Comparison of ENCODE assay signal across 8 cellular contexts in genomic region chr10:97640868-97641811, GRCh38. TPM values are rescaled to one million over a fixed set of nuclear protein-coding genes. Genes with fewer than 3 reads are reported as not detected.
DNase-seq lines count a peak whose midpoint lies in the region; ATAC-seq and TF ChIP-seq lines count a peak whose summit lies in the region.

No MANE protein-coding gene starts in this region.

- H3K4me3 ChIP-seq in gastroesophageal sphincter (peak overlapping the region; percentile 67 to 69), neuronal stem cell (ENCODE audit: low read length in 2 of 2) (peak overlapping the region; percentile 96 to 100)

- peak overlapping the region; percentile 76 to 94 (median 91) for H3K27ac ChIP-seq in gastroesophageal sphincter
- H3K27ac ChIP-seq in neuronal stem cell (replicated peaks; ENCODE audit: low read length): no peak overlapping the region

- H3K9me3 ChIP-seq in ES-I3 (ENCODE audit: control insufficient read depth, insufficient read depth, low read length) (no peaks in the 10 kb centered on the region), gastroesophageal sphincter (no peaks in the 10 kb centered on the region), neuronal stem cell (replicated peaks in 1 of 2; ENCODE audit: control insufficient read depth in 2 of 2, insufficient read depth in 1 of 2, low read depth in 1 of 2, low read length in 2 of 2) (no peaks in the 10 kb centered on the region)

- DNase-seq in M059J (ENCODE audit: low read depth): peak; percentile 59
- DNase-seq in activated T-cell treated with anti-CD3 and anti-CD28 coated beads, Interleukin-2, amount 50 U/mL, for 48 hours: peak; percentile 35 to 40
- peak; percentile 31 for DNase-seq in neuronal stem cell (ENCODE audit: low spot score)
- DNase-seq in COLO829 (ENCODE audit: low spot score): no peak
- no peak for DNase-seq in inferior parietal cortex (ENCODE audit: extremely low spot score)

- no peaks in the 10 kb centered on the region for H3K27me3 ChIP-seq in gastroesophageal sphincter
- H3K27me3 ChIP-seq in neuronal stem cell (ENCODE audit: control insufficient read depth in 3 of 3, insufficient read depth in 3 of 3, low read depth in 1 of 3, low read length in 3 of 3): no peaks in the 10 kb centered on the region

- H3K9ac ChIP-seq in ES-I3 (ENCODE audit: low read depth, low read length) (peak overlapping the region; percentile 82), neuronal stem cell (ENCODE audit: low read depth, low read length, poor library complexity) (peak overlapping the region; percentile 99)

- H2BK5ac ChIP-seq in neuronal stem cell (ENCODE audit: low read length): peak overlapping the region; percentile 53

- TF ChIP-seq CTCF in gastroesophageal sphincter (IDR thresholded peaks at IDR 0.05): no peak

- H3K79me1 ChIP-seq in neuronal stem cell (ENCODE audit: low read depth, low read length): peaks cover 8% of the 10 kb centered on the region

- TF ChIP-seq EP300 in gastroesophageal sphincter (IDR thresholded peaks at IDR 0.05): no peak

- WGBS in gastroesophageal sphincter (ENCODE audit: low coverage in 1 of 2), 2 donors: 0 to 4% methylated on average over 13 to 14 of the region's 67 CpGs
- WGBS in neuronal stem cell (ENCODE audit: extremely low coverage in 2 of 2, insufficient read length in 2 of 2, insufficient replicate concordance in 1 of 2), 2 donors: no CpG with 5 or more reads among the region's 67 CpGs

- H2BK15ac ChIP-seq in neuronal stem cell (ENCODE audit: low read length): peak overlapping the region; percentile 49

- 0 out of 2 replicates have a peak, but pooled peaks cover 6% of the 10 kb centered on the region for H3K4me1 ChIP-seq in ES-I3 (ENCODE audit: insufficient read depth, low read length)
- peaks cover 3 to 24% (median 8%) of the 10 kb centered on the region in 3 donors for H3K4me1 ChIP-seq in gastroesophageal sphincter
- peaks cover 5 to 6% of the 10 kb centered on the region in 2 donors for H3K4me1 ChIP-seq in neuronal stem cell (ENCODE audit: control insufficient read depth in 2 of 2, insufficient read depth in 1 of 2, low read depth in 1 of 2, low read length in 2 of 2)

- H3K36me3 ChIP-seq in ES-I3 (ENCODE audit: insufficient read depth, low read length) (peaks cover 12% of the 10 kb centered on the region; the same call in 1 of the 2 replicates), gastroesophageal sphincter (peaks cover 0 to 22% of the 10 kb centered on the region in 2 donors), neuronal stem cell (replicated peaks in 1 of 2; ENCODE audit: control insufficient read depth in 2 of 2, insufficient read depth in 2 of 2, low read length in 2 of 2) (peaks cover 11 to 30% of the 10 kb centered on the region in 2 donors)

- no peak for TF ChIP-seq POLR2A in gastroesophageal sphincter (IDR thresholded peaks at IDR 0.05)

- peak overlapping the region; percentile 89 for H3K14ac ChIP-seq in neuronal stem cell (ENCODE audit: low read length)

- H2AK5ac ChIP-seq in neuronal stem cell (ENCODE audit: low read depth, low read length): peak overlapping the region; percentile 70

- H3K4me2 ChIP-seq in neuronal stem cell (ENCODE audit: insufficient read depth, low read length, poor library complexity, severe bottlenecking): peak overlapping the region; percentile 90

- peak overlapping the region; percentile 88 for H3K18ac ChIP-seq in neuronal stem cell (ENCODE audit: low read length)

- H3K4ac ChIP-seq in neuronal stem cell (ENCODE audit: low read length): no peak overlapping the region

- H2BK120ac ChIP-seq in neuronal stem cell (ENCODE audit: low read depth, low read length): no peak overlapping the region

- H2AFZ ChIP-seq in neuronal stem cell (ENCODE audit: low read length): peak overlapping the region; percentile 87

- H4K8ac ChIP-seq in neuronal stem cell (ENCODE audit: low read depth, low read length): peak overlapping the region; percentile 30

- H3K23ac ChIP-seq in neuronal stem cell (ENCODE audit: low read depth, low read length, poor library complexity): peak overlapping the region; percentile 67

- H4K91ac ChIP-seq in neuronal stem cell (ENCODE audit: low read depth, low read length, poor library complexity): no peak overlapping the region

- ATAC-seq in GM21825 (IDR thresholded peaks at IDR 0.05; ENCODE audit: unreplicated experiment) (peak; percentile 17), gastroesophageal sphincter (peak; percentile 60)

- peak overlapping the region; percentile 41 for H2BK12ac ChIP-seq in neuronal stem cell (ENCODE audit: low read length)

RNA-seq across cellular contexts. Expression of gene PI4K2A, which starts 0.7 kb away (rescaled TPM):
- total RNA-seq in M059J (2014; rRNA removed; shearing (Covaris generic)): 23.9 and 31.2 TPM in 2 replicates
- total RNA-seq in gastroesophageal sphincter: 10 to 100 TPM; 14.8 to 25.8 (median 22.7) TPM
- 16.0 TPM for polyA plus RNA-seq in neuronal stem cell (2013, experiment 1 of 2)
- 15.8 TPM for polyA plus RNA-seq in neuronal stem cell (2013, experiment 2 of 2)

RNA-seq across cellular contexts. Expression of gene MORN4, which starts 7.8 kb away (rescaled TPM):
- total RNA-seq in M059J (2014; rRNA removed; shearing (Covaris generic)): 3.8 and 5.9 TPM in 2 replicates
- total RNA-seq in gastroesophageal sphincter: 10 to 100 TPM in 1 of 4 donors, 1 to 10 TPM in 3; 1.2 to 10.3 (median 2.9) TPM
- 45.3 TPM for polyA plus RNA-seq in neuronal stem cell (2013, experiment 1 of 2)
- polyA plus RNA-seq in neuronal stem cell (2013, experiment 2 of 2): 47.1 TPM

RNA-seq across cellular contexts. Expression of gene AVPI1, which starts 45.9 kb away (rescaled TPM):
- total RNA-seq in M059J (2014; rRNA removed; shearing (Covaris generic)): 13.3 and 20.6 TPM in 2 replicates
- total RNA-seq in gastroesophageal sphincter: 100 to 1,000 TPM in 1 of 4 donors, 10 to 100 TPM in 3; 34.2 to 136 (median 45.4) TPM
- polyA plus RNA-seq in neuronal stem cell (2013, experiment 1 of 2): 3.1 TPM
- 3.0 TPM for polyA plus RNA-seq in neuronal stem cell (2013, experiment 2 of 2)

RNA-seq across cellular contexts. Expression of gene C10orf62, which starts 51.6 kb away (rescaled TPM):
- not detected in 2 replicates for total RNA-seq in M059J (2014; rRNA removed; shearing (Covaris generic))
- not detected for total RNA-seq in gastroesophageal sphincter
- not detected for polyA plus RNA-seq in neuronal stem cell (2013, experiment 1 of 2)
- not detected for polyA plus RNA-seq in neuronal stem cell (2013, experiment 2 of 2)

RNA-seq across cellular contexts. Expression of gene HOGA1, which starts 57.0 kb away (rescaled TPM):
- total RNA-seq in M059J (2014; rRNA removed; shearing (Covaris generic)): 0.12 and 0.71 TPM in 2 replicates
- 1 to 10 TPM in 2 of 4 donors, under 1 TPM in 2; 0.62 to 2.5 (median 1.1) TPM for total RNA-seq in gastroesophageal sphincter
- 0.24 TPM for polyA plus RNA-seq in neuronal stem cell (2013, experiment 1 of 2)
- 0.24 TPM for polyA plus RNA-seq in neuronal stem cell (2013, experiment 2 of 2)

Comparison
In these comparisons a context has a peak if more than half of its experiments do, and no peak if none do; other contexts are left out.
1. DNase-seq: peak in M059J (single experiment), activated T-cell treated with anti-CD3 and anti-CD28 coated beads, Interleukin-2, amount 50 U/mL, for 48 hours (2 of 2) and neuronal stem cell (single experiment); none in COLO829 (single experiment) and inferior parietal cortex (single experiment).